Comparison of ENCODE assay signal across 8 cellular contexts in genomic region chr19:12721656-12722565, GRCh38. TPM values are rescaled to one million over a fixed set of nuclear protein-coding genes. Genes with fewer than 3 reads are reported as not detected.
DNase-seq lines count a peak whose midpoint lies in the region; ATAC-seq, FAIRE-seq and TF ChIP-seq lines count a peak whose summit lies in the region.

No MANE protein-coding gene starts in this region.

- DNase-seq in AG09319 (ENCODE audit: extremely low read depth, low read depth) (peak; percentile 43), RPMI8226 (peak; percentile 48), adipocyte (ENCODE audit: low read depth) (peak; percentile 89), Right ventricle myocardium superior (peak; percentile 81), pancreas (peak; percentile 47 to 84 (median 67)), OCI-M2 (lab: John Stamatoyannopoulos, UW; ENCODE audit: unreplicated experiment) (no peak)

- H3K27ac ChIP-seq in pancreas = peak overlapping the region; percentile 32 to 77 (median 67)

- H3K9me3 ChIP-seq in adipocyte (ENCODE audit: control insufficient read depth, low read length) (no peaks in the 10 kb centered on the region), pancreas (no peaks in the 10 kb centered on the region)

- H3K9ac ChIP-seq in adipocyte (ENCODE audit: low read length) = peak overlapping the region; percentile 99

- ATAC-seq in GM18873 (IDR thresholded peaks at IDR 0.05; ENCODE audit: low FRiP score, unreplicated experiment) (peak; percentile 6), HG03432 (IDR thresholded peaks at IDR 0.05; ENCODE audit: unreplicated experiment) (peak; percentile 28), Right ventricle myocardium superior (ENCODE audit: poor library complexity) (peak; percentile 56), pancreas (peak; percentile 40 to 70 (median 56))

- WGBS in pancreas, 2 donors = 1% methylated on average over 59 to 65 of the region's 65 CpGs

- TF ChIP-seq CTCF in AG09319 (IDR thresholded peaks at IDR 0.05; ENCODE audit: low read depth, low read length) (no peak), pancreas (IDR thresholded peaks at IDR 0.05) (no peak)

- H3K4me1 ChIP-seq in adipocyte (ENCODE audit: control insufficient read depth, insufficient read depth, low read length) (peaks cover 34% of the 10 kb centered on the region), pancreas (peaks cover 0 to 19% (median 8%) of the 10 kb centered on the region in 3 donors)

- intact Hi-C loops in Right ventricle myocardium superior (cut with DNase I) (no loop called here), pancreas (cut with DNase I) (no loop called here)

- no peak for FAIRE-seq in pancreas (lab: Jason Lieb, UNC)

- H3K27me3 ChIP-seq in adipocyte (replicated peaks; ENCODE audit: control insufficient read depth, insufficient read depth, low read length) = no peaks in the 10 kb centered on the region
- no peaks in the 10 kb centered on the region for H3K27me3 ChIP-seq in pancreas

- H3K36me3 ChIP-seq in adipocyte (ENCODE audit: control insufficient read depth, insufficient read depth, low read length, severe bottlenecking) = peaks cover 15% of the 10 kb centered on the region
- peaks cover 0 to 6% (median 0%) of the 10 kb centered on the region in 3 donors for H3K36me3 ChIP-seq in pancreas

- H3K4me3 ChIP-seq in adipocyte (ENCODE audit: low read length) (peak overlapping the region; percentile 97), pancreas (peak overlapping the region; percentile 51 to 73 (median 54))

RNA-seq across cellular contexts. Expression of gene TNPO2, which starts 1.8 kb away (rescaled TPM):
- total RNA-seq in Right ventricle myocardium superior (30.9 TPM), pancreas (10 to 100 TPM; 15.7 to 29.5 (median 20.8) TPM)
- polyA plus RNA-seq in pancreas = 10 to 100 TPM; 29.0 to 37.2 TPM

RNA-seq across cellular contexts. Expression of gene TRIR, which starts 12.6 kb away (rescaled TPM):
- total RNA-seq in Right ventricle myocardium superior (117 TPM), pancreas (10 to 100 TPM; 49.2 to 86.5 (median 63.0) TPM)
- 100 to 1,000 TPM; 163 to 191 TPM for polyA plus RNA-seq in pancreas

RNA-seq across cellular contexts. Expression of gene GET3, which starts 15.4 kb away (rescaled TPM):
- total RNA-seq in Right ventricle myocardium superior = 60.7 TPM
- total RNA-seq in pancreas = 10 to 100 TPM; 16.6 to 34.5 (median 27.9) TPM
- polyA plus RNA-seq in pancreas = 10 to 100 TPM; 34.8 to 48.2 TPM

RNA-seq across cellular contexts. Expression of gene FBXW9, which starts 25.5 kb away (rescaled TPM):
- total RNA-seq in Right ventricle myocardium superior = 2.0 TPM
- 1 to 10 TPM; 3.1 to 5.0 (median 4.2) TPM for total RNA-seq in pancreas
- 1 to 10 TPM; 5.6 to 8.5 TPM for polyA plus RNA-seq in pancreas

RNA-seq across cellular contexts. Expression of gene BEST2, which starts 29.7 kb away (rescaled TPM):
- total RNA-seq in Right ventricle myocardium superior (not detected), pancreas (not detected)
- polyA plus RNA-seq in pancreas = not detected

Comparison
In these comparisons a context has a peak if more than half of its experiments do, and no peak if none do; other contexts are left out.
1. ATAC-seq: peak in every context shown above with its lines; median percentile 56 in pancreas; 56 in Right ventricle myocardium superior; 28 in HG03432; 6 in GM18873.